Comparison of ENCODE assay signal across 3 cellular contexts in genomic region chr5:5304361-5305035, GRCh38.
TF ChIP-seq lines count a peak whose summit lies in the region.

No MANE protein-coding gene starts in this region.

TF ChIP-seq in IMR-90, 13 proteins besides CTCF, POLR2A, EP300 and RAD21 (continued from another document):
- TF ChIP-seq CEBPB (IDR thresholded peaks at IDR 0.05; ENCODE audit: low read depth, low read length) (no peak), FOS (IDR thresholded peaks at IDR 0.05; ENCODE audit: low read depth, low read length) (no peak)

TF ChIP-seq in WTC11, 78 proteins besides CTCF, POLR2A, EP300 and RAD21 (continued from another document):
- no peak for TF ChIP-seq ARID4B (CRISPR knock-in tag; IDR thresholded peaks at IDR 0.05; ENCODE audit: borderline replicate concordance)
- no peak for TF ChIP-seq ZBTB43 (CRISPR knock-in tag; IDR thresholded peaks at IDR 0.05)
- no peak for TF ChIP-seq KAT7 (CRISPR knock-in tag; IDR thresholded peaks at IDR 0.05; ENCODE audit: borderline replicate concordance)
- no peak for TF ChIP-seq USF1 (CRISPR knock-in tag; IDR thresholded peaks at IDR 0.05)
- no peak for TF ChIP-seq USF2 (CRISPR knock-in tag; IDR thresholded peaks at IDR 0.05)
- TF ChIP-seq ZNF396 (CRISPR knock-in tag; IDR thresholded peaks at IDR 0.05; ENCODE audit: borderline replicate concordance): no peak
- TF ChIP-seq ZNF281 (CRISPR knock-in tag; IDR thresholded peaks at IDR 0.05): no peak
- no peak for TF ChIP-seq NFYB (CRISPR knock-in tag; conservative IDR thresholded peaks at IDR 0.05; ENCODE audit: low read depth)
- TF ChIP-seq ZNF317 (CRISPR knock-in tag; IDR thresholded peaks at IDR 0.05; ENCODE audit: borderline replicate concordance, low read depth): no peak
- TF ChIP-seq ZNF138 (CRISPR knock-in tag; conservative IDR thresholded peaks at IDR 0.05): no peak
- TF ChIP-seq TEAD4 (CRISPR knock-in tag; IDR thresholded peaks at IDR 0.05): no peak
- no peak for TF ChIP-seq FOXJ3 (CRISPR knock-in tag; IDR thresholded peaks at IDR 0.05; ENCODE audit: borderline replicate concordance)
- no peak for TF ChIP-seq IRF2 (CRISPR knock-in tag; IDR thresholded peaks at IDR 0.05; ENCODE audit: borderline replicate concordance, low read depth)
- TF ChIP-seq ZNF219 (CRISPR knock-in tag; IDR thresholded peaks at IDR 0.05; ENCODE audit: borderline replicate concordance): no peak
- no peak for TF ChIP-seq NFATC4 (CRISPR knock-in tag; IDR thresholded peaks at IDR 0.05)
- TF ChIP-seq TP53 (CRISPR knock-in tag; IDR thresholded peaks at IDR 0.05): no peak
- no peak for TF ChIP-seq NFE2L1 (CRISPR knock-in tag; IDR thresholded peaks at IDR 0.05)

TF ChIP-seq in HEK293T, 16 proteins besides CTCF, POLR2A, EP300 and RAD21 (continued from another document):
- TF ChIP-seq ELF4 (IDR thresholded peaks at IDR 0.05) (no peak), HDGF (IDR thresholded peaks at IDR 0.05; ENCODE audit: borderline replicate concordance) (no peak), FOXM1 (IDR thresholded peaks at IDR 0.05; ENCODE audit: borderline replicate concordance) (no peak), ZNF384 (IDR thresholded peaks at IDR 0.05) (no peak), PKNOX1 (IDR thresholded peaks at IDR 0.05) (no peak), ARNT (IDR thresholded peaks at IDR 0.05) (no peak), TARDBP (IDR thresholded peaks at IDR 0.05) (no peak), BHLHE40 (IDR thresholded peaks at IDR 0.05; ENCODE audit: borderline replicate concordance) (no peak), LEF1 (IDR thresholded peaks at IDR 0.05; ENCODE audit: borderline replicate concordance) (no peak), CTBP1 (IDR thresholded peaks at IDR 0.05; ENCODE audit: borderline replicate concordance) (no peak), FOXK2 (IDR thresholded peaks at IDR 0.05) (no peak)
